35 cellular contexts compared by ENCODE assay signal in genomic region chr16:17749706-17750105, GRCh38.
DNase-seq lines count a peak whose midpoint lies in the region; ATAC-seq, FAIRE-seq and TF ChIP-seq lines count a peak whose summit lies in the region.
"Had no signal": no experiment of that assay in that cellular context is flagged by ENCODE, and none has a peak within 500 bp of the region (broad histone marks: within the 10 kb centered on the region; RNA-seq: fewer than 3 reads in every experiment).

No MANE protein-coding gene starts in this region.

- no peak overlapping the region for H3K14ac ChIP-seq in H1 (ENCODE audit: insufficient read length)

- H3K27me3 ChIP-seq in K562 (ENCODE audit: control insufficient read depth in 2 of 2, insufficient read depth in 2 of 2, low read length in 2 of 2): peaks cover 0 to 18% of the 10 kb centered on the region in 2 experiments; a peak in 1 of 5 replicates
- no peaks in the 10 kb centered on the region for H3K27me3 ChIP-seq in H1 (replicated peaks in 1 of 4; ENCODE audit: control insufficient read depth in 3 of 4, extremely low read depth in 1 of 4, insufficient read depth in 3 of 4, low read length in 3 of 4)
- H3K27me3 ChIP-seq: BE2C; BLaER1; BLaER1 treated with 17β-estradiol and CSF1 and Interleukin-3, amounts not matched to agents 10 nM and 100 nM had no signal

- ATAC-seq in K562: no peak
- ATAC-seq in activated CD8-positive, alpha-beta memory T cell treated with anti-CD3 and anti-CD28 coated beads, Interleukin-2, amount 10 ng/mL, durations not matched to agents 7 days and 5 days: no peak
- ATAC-seq: A549; CD8-positive, alpha-beta T cell had no signal

- no peak for TF ChIP-seq RAD21 in K562 (CRISPR knock-in tag; conservative IDR thresholded peaks at IDR 0.05 in 1 of 2, IDR thresholded peaks at IDR 0.05 in 1 of 2)
- TF ChIP-seq RAD21 in H1 (IDR thresholded peaks at IDR 0.05 in 1 of 2, conservative IDR thresholded peaks at IDR 0.05 in 1 of 2; ENCODE audit: low read depth in 2 of 2, low read length in 2 of 2): no peak

- H3K79me2 ChIP-seq in K562 (ENCODE audit: control insufficient read depth, insufficient read depth, low read length): no peaks in the 10 kb centered on the region
- H3K79me2 ChIP-seq in H1 (ENCODE audit: control insufficient read depth in 1 of 2, insufficient read depth in 2 of 2, low read length in 2 of 2): no peaks in the 10 kb centered on the region

- no TSS peak for BruUV-seq in K562 (replicated peaks; lab: Mats Ljungman, UMichigan)

- H4K91ac ChIP-seq in H1 (replicated peaks; ENCODE audit: insufficient read length, low read length): no peak overlapping the region

- no peak for FAIRE-seq in K562 (lab: Jason Lieb, UNC)
- FAIRE-seq in H1 (lab: Jason Lieb, UNC): no peak
- FAIRE-seq: A204.1, A549, D721Med had no signal

- no peak overlapping the region for H4K8ac ChIP-seq in H1 (ENCODE audit: extremely low read depth, insufficient read depth, low read length)

- H2BK20ac ChIP-seq in H1 (ENCODE audit: low read length): no peak overlapping the region

- H3K27ac Mint-ChIP-seq in activated CD8-positive, alpha-beta memory T cell treated with anti-CD3 and anti-CD28 coated beads, Interleukin-2, amount 10 ng/mL, durations not matched to agents 7 days and 5 days: no peak overlapping the region
- H3K27ac Mint-ChIP-seq: B cell; CD14-positive monocyte; CD4-positive, alpha-beta memory T cell; CD4-positive, alpha-beta T cell; CD4-positive, CD25-positive, alpha-beta regulatory T cell; CD8-positive, alpha-beta memory T cell; CD8-positive, alpha-beta T cell had no signal

- H3K9me3 ChIP-seq in HEK293 (ENCODE audit: control insufficient read depth, insufficient read depth, low read depth, low read length) (no peaks in the 10 kb centered on the region), K562 (replicated peaks; ENCODE audit: control insufficient read depth, insufficient read depth, low read depth, low read length) (no peaks in the 10 kb centered on the region), H1 (ENCODE audit: insufficient read depth in 2 of 2, low read depth in 1 of 2, low read length in 1 of 2) (no peaks in the 10 kb centered on the region)
- H3K9me3 ChIP-seq: A549, BE2C, BLaER1, Caco-2 had no signal

- H3K4me2 ChIP-seq in K562 (ENCODE audit: insufficient read depth, low read length) (no peak overlapping the region), H1 (ENCODE audit: insufficient read depth in 1 of 2, low read depth in 2 of 2, low read length in 2 of 2) (no peak overlapping the region)
- H3K4me2 ChIP-seq: A549; BLaER1; BLaER1 treated with 17β-estradiol and CSF1 and Interleukin-3, amounts not matched to agents 10 nM and 100 nM had no signal

- H3K23ac ChIP-seq in H1 (ENCODE audit: insufficient read length): no peak overlapping the region

- intact Hi-C loops in K562 (cut with micrococcal nuclease): no loop called here

- no peaks in the 10 kb centered on the region; the same call in 1 of the 2 replicates for H3K23me2 ChIP-seq in H1 (ENCODE audit: low read depth, low read length)

- H3K4me3 Mint-ChIP-seq in activated CD8-positive, alpha-beta memory T cell treated with anti-CD3 and anti-CD28 coated beads, Interleukin-2, amount 10 ng/mL, durations not matched to agents 7 days and 5 days: no peak overlapping the region
- H3K4me3 Mint-ChIP-seq: B cell; CD14-positive monocyte; CD4-positive, alpha-beta memory T cell; CD4-positive, alpha-beta T cell; CD4-positive, CD25-positive, alpha-beta regulatory T cell; CD8-positive, alpha-beta memory T cell; CD8-positive, alpha-beta T cell had no signal

- H2BK12ac ChIP-seq in H1 (ENCODE audit: low read depth, low read length): no peak overlapping the region

- no peak overlapping the region for H2AK5ac ChIP-seq in H1 (ENCODE audit: low read depth, low read length)

- no peak overlapping the region for H4K5ac ChIP-seq in H1 (ENCODE audit: insufficient read length, low read depth, low read length)

- H3K18ac ChIP-seq in H1 (ENCODE audit: extremely low read depth, low read length): no peak overlapping the region

- no peak overlapping the region for H2BK15ac ChIP-seq in H1 (ENCODE audit: low read length)

- no peaks in the 10 kb centered on the region for H3K79me1 ChIP-seq in H1 (ENCODE audit: low read depth, low read length)

- H3K4me3 ChIP-seq in HEK293 (ENCODE audit: low read depth, low read length) (no peak overlapping the region), K562 (no peak overlapping the region), H1 (ENCODE audit: extremely low read depth in 1 of 4, insufficient read depth in 2 of 4, low read depth in 3 of 4, low read length in 4 of 4) (no peak overlapping the region)
- H3K4me3 ChIP-seq: A549; BLaER1; BLaER1 treated with 17β-estradiol and CSF1 and Interleukin-3, amounts not matched to agents 10 nM and 100 nM had no signal

- no peak overlapping the region for H3K9ac ChIP-seq in K562 (ENCODE audit: insufficient read depth in 1 of 2, low read depth in 2 of 2, low read length in 2 of 2)
- H3K9ac ChIP-seq in H1 (replicated peaks in 1 of 4; ENCODE audit: extremely low read depth in 1 of 4, low read depth in 3 of 4, low read length in 3 of 4): no peak overlapping the region
- H3K9ac ChIP-seq: BLaER1; BLaER1 treated with 17β-estradiol and CSF1 and Interleukin-3, amounts not matched to agents 10 nM and 100 nM had no signal

- H3K27ac ChIP-seq in HEK293 (ENCODE audit: extremely low read depth, low read depth, low read length): no peak overlapping the region
- H3K27ac ChIP-seq in K562 (ENCODE audit: extremely low read depth, low read depth, low read length): no peak overlapping the region
- no peak overlapping the region for H3K27ac ChIP-seq in H1 (ENCODE audit: low read depth, low read length)
- H3K27ac ChIP-seq: 22Rv1; A549; BLaER1; BLaER1 treated with 17β-estradiol and CSF1 and Interleukin-3, amounts not matched to agents 10 nM and 100 nM; C4-2B had no signal

- H3K4me1 ChIP-seq in HEK293 (ENCODE audit: control insufficient read depth, insufficient read depth, low read length): no peaks in the 10 kb centered on the region
- H3K4me1 ChIP-seq in K562 (replicated peaks in 1 of 2; ENCODE audit: control insufficient read depth in 2 of 2, insufficient read depth in 2 of 2, low read length in 2 of 2): no peaks in the 10 kb centered on the region
- peaks cover 4 to 12% (median 8%) of the 10 kb centered on the region in 4 experiments for H3K4me1 ChIP-seq in H1 (replicated peaks in 1 of 4; ENCODE audit: control insufficient read depth in 3 of 4, insufficient read depth in 4 of 4, low read length in 3 of 4)
- H3K4me1 ChIP-seq: A549, BE2C, Caco-2 had no signal

- DNase-seq in K562 (ENCODE audit: extremely low read depth in 1 of 4, low spot score in 3 of 4) (no peak), H1 (ENCODE audit: low read depth in 1 of 2, low spot score in 2 of 2) (no peak), COLO668 (lab: John Stamatoyannopoulos, UW; ENCODE audit: unreplicated experiment) (no peak), DMS53 treated with DMSO at 0.1 percent for 48 hours (lab: John Stamatoyannopoulos, UW; ENCODE audit: unreplicated experiment) (no peak)
- no peak for DNase-seq in activated CD8-positive, alpha-beta memory T cell treated with anti-CD3 and anti-CD28 coated beads, Interleukin-2, amount 10 ng/mL, durations not matched to agents 7 days and 5 days
- DNase-seq: 8988T; ACHN; AML-193; BE2C; C1 segment of cervical spinal cord; Caco-2; Calu3; CD4-positive, alpha-beta memory T cell; CD4-positive, alpha-beta T cell; CD4-positive, CD25-positive, alpha-beta regulatory T cell; CD8-positive, alpha-beta memory T cell; CD8-positive, alpha-beta T cell; COR-L47; DMS 273 treated with DMSO at 0.1 percent for 48 hours; DMS153; DMS53; DMS79; DMS79 treated with DMSO at 0.1 percent for 48 hours; DND-41; EL had no signal

- H3K4me1 Mint-ChIP-seq in activated CD8-positive, alpha-beta memory T cell treated with anti-CD3 and anti-CD28 coated beads, Interleukin-2, amount 10 ng/mL, durations not matched to agents 7 days and 5 days: no peaks in the 10 kb centered on the region
- H3K4me1 Mint-ChIP-seq: B cell; CD14-positive monocyte; CD4-positive, alpha-beta memory T cell; CD4-positive, CD25-positive, alpha-beta regulatory T cell; CD8-positive, alpha-beta memory T cell had no signal

- no peaks in the 10 kb centered on the region for H3K9me1 ChIP-seq in K562 (ENCODE audit: control insufficient read depth, insufficient read depth, low read length)

- no peaks in the 10 kb centered on the region for H3K36me3 ChIP-seq in HEK293 (ENCODE audit: control insufficient read depth in 2 of 2, insufficient read depth in 1 of 2, low read length in 2 of 2)
- H3K36me3 ChIP-seq in K562 (ENCODE audit: control insufficient read depth, insufficient read depth, low read length): no peaks in the 10 kb centered on the region
- H3K36me3 ChIP-seq in H1 (ENCODE audit: control insufficient read depth in 2 of 4, insufficient read depth in 4 of 4, low read length in 3 of 4): no peaks in the 10 kb centered on the region
- H3K36me3 ChIP-seq: BE2C; BLaER1; BLaER1 treated with 17β-estradiol and CSF1 and Interleukin-3, amounts not matched to agents 10 nM and 100 nM had no signal

- TF ChIP-seq POLR2A in K562 (conservative IDR thresholded peaks at IDR 0.05): no peak
- TF ChIP-seq POLR2A in H1 (IDR thresholded peaks at IDR 0.05; ENCODE audit: control extremely low read depth in 1 of 2, low read depth in 2 of 2, low read length in 2 of 2): no peak

- no peak overlapping the region for H3K4ac ChIP-seq in H1 (replicated peaks; ENCODE audit: insufficient read length, low read depth, low read length)

- POLR2A ChIA-PET in HEK293 (lab: Yijun Ruan, JAX): no interaction called here
- POLR2A ChIA-PET in K562 (lab: Yijun Ruan, JAX): no interaction called here
- POLR2A ChIA-PET in H1 (lab: Charles Lee; ENCODE audit: partially characterized antibody): no interaction called here

- no peaks in the 10 kb centered on the region for H4K20me1 ChIP-seq in K562 (replicated peaks; ENCODE audit: control insufficient read depth, insufficient read depth, low read length)
- no peaks in the 10 kb centered on the region for H4K20me1 ChIP-seq in H1 (replicated peaks in 1 of 2; ENCODE audit: control insufficient read depth in 1 of 2, insufficient read depth in 2 of 2, low read length in 2 of 2)
- H4K20me1 ChIP-seq: BLaER1; BLaER1 treated with 17β-estradiol and CSF1 and Interleukin-3, amounts not matched to agents 10 nM and 100 nM had no signal

- 6% methylated on average over 1 of the region's 1 CpG for WGBS in K562 (ENCODE audit: insufficient coverage, low coverage, missing lambda C conversion rate)
- WGBS in H1 (ENCODE audit: extremely low coverage in 1 of 2, insufficient coverage in 1 of 2, insufficient read length in 1 of 2, insufficient replicate concordance in 2 of 2, low coverage in 1 of 2, low lambda C conversion rate in 2 of 2, missing lambda C conversion rate in 1 of 2), 2 experiments: 90% methylated on average over 1 of the region's 1 CpG; no CpG with 5 or more reads in 1 of the 2 experiments

- H3K36me3 Mint-ChIP-seq in activated CD8-positive, alpha-beta memory T cell treated with anti-CD3 and anti-CD28 coated beads, Interleukin-2, amount 10 ng/mL, durations not matched to agents 7 days and 5 days: no peaks in the 10 kb centered on the region
- H3K36me3 Mint-ChIP-seq: CD14-positive monocyte; CD4-positive, alpha-beta memory T cell; CD4-positive, CD25-positive, alpha-beta regulatory T cell; CD8-positive, alpha-beta memory T cell; CD8-positive, alpha-beta T cell had no signal

- TF ChIP-seq EP300 in K562 (IDR thresholded peaks at IDR 0.05; ENCODE audit: low read length): no peak
- no peak for TF ChIP-seq EP300 in H1 (IDR thresholded peaks at IDR 0.05; ENCODE audit: borderline replicate concordance in 1 of 2, low read depth in 2 of 2, low read length in 2 of 2)

- H3K56ac ChIP-seq in H1 (replicated peaks; ENCODE audit: insufficient read length, low read depth, low read length): no peak overlapping the region

- H3K27me3 Mint-ChIP-seq in activated CD8-positive, alpha-beta memory T cell treated with anti-CD3 and anti-CD28 coated beads, Interleukin-2, amount 10 ng/mL, durations not matched to agents 7 days and 5 days: no peaks in the 10 kb centered on the region

- CTCF ChIA-PET in HEK293 (lab: Yijun Ruan, JAX): no interaction called here
- CTCF ChIA-PET in K562 (lab: Yijun Ruan, JAX; ENCODE audit: low intra/inter-chr PET ratio): no interaction called here
- CTCF ChIA-PET in H1 (lab: Charles Lee; ENCODE audit: partially characterized antibody): no interaction called here
- CTCF ChIA-PET in activated CD8-positive, alpha-beta memory T cell treated with anti-CD3 and anti-CD28 coated beads, Interleukin-2, amount 10 ng/mL, durations not matched to agents 7 days and 5 days (lab: Charles Lee): no interaction called here

- in situ Hi-C loops in K562 (cut with MboI): no loop called here

- H2AFZ ChIP-seq in K562 (ENCODE audit: low read depth, low read length) (no peak overlapping the region), H1 (ENCODE audit: low read length) (no peak overlapping the region)

- TF ChIP-seq CTCF in HEK293 (tag by site-specific recombination; IDR thresholded peaks at IDR 0.05) (no peak), K562 (IDR thresholded peaks at IDR 0.05 in 2 of 3, conservative IDR thresholded peaks at IDR 0.05 in 1 of 3; ENCODE audit: insufficient read depth in 2 of 3, low read depth in 1 of 3, low read length in 3 of 3) (no peak), H1 (IDR thresholded peaks at IDR 0.05; ENCODE audit: control extremely low read depth in 1 of 3, insufficient read depth in 1 of 3, low read depth in 1 of 3, low read length in 3 of 3) (no peak)

- H2BK120ac ChIP-seq in H1 (replicated peaks; ENCODE audit: low read depth, low read length): no peak overlapping the region

- H3K9me3 Mint-ChIP-seq in activated CD8-positive, alpha-beta memory T cell treated with anti-CD3 and anti-CD28 coated beads, Interleukin-2, amount 10 ng/mL, durations not matched to agents 7 days and 5 days (ENCODE audit: low read depth): peaks cover 4% of the 10 kb centered on the region

- H2BK5ac ChIP-seq in H1 (ENCODE audit: low read depth, low read length): no peak overlapping the region

Comparison
In these comparisons a context has a peak if more than half of its experiments do, and no peak if none do; other contexts are left out.
1. Of the 44 proteins assayed by ChIP-seq in both K562 and HEK293: peak only in K562: none; only in HEK293: none; in both: ZNF146; in neither: 43.